In genomic region chr1:43977376-43978263, GRCh38 we compare ENCODE assay signal across 2 cellular contexts.
TF ChIP-seq lines count a peak whose summit lies in the region.

No MANE protein-coding gene starts in this region.

TF ChIP-seq in IMR-90, 13 proteins besides CTCF, POLR2A, EP300 and RAD21:
- TF ChIP-seq USF2 (IDR thresholded peaks at IDR 0.05; ENCODE audit: low read depth, low read length), result no peak
- TF ChIP-seq MAZ (IDR thresholded peaks at IDR 0.05; ENCODE audit: borderline replicate concordance, low read depth, low read length), result no peak
- TF ChIP-seq NFE2L2 (IDR thresholded peaks at IDR 0.05; ENCODE audit: low read depth, low read length), result no peak
- no peak for TF ChIP-seq BHLHE40 (IDR thresholded peaks at IDR 0.05; ENCODE audit: low read depth, low read length)
- no peak for TF ChIP-seq CHD1 (IDR thresholded peaks at IDR 0.05; ENCODE audit: low read depth, low read length)
- no peak for TF ChIP-seq CEBPB (IDR thresholded peaks at IDR 0.05; ENCODE audit: low read depth, low read length)
- TF ChIP-seq RCOR1 (IDR thresholded peaks at IDR 0.05; ENCODE audit: insufficient replicate concordance, low read length), result no peak
- TF ChIP-seq RFX5 (IDR thresholded peaks at IDR 0.05; ENCODE audit: low read depth, low read length), result no peak
- TF ChIP-seq ELK1 (IDR thresholded peaks at IDR 0.05; ENCODE audit: borderline replicate concordance, low read depth, low read length), result no peak
- no peak for TF ChIP-seq MAFK (IDR thresholded peaks at IDR 0.05; ENCODE audit: low read depth, low read length)
- no peak for TF ChIP-seq MXI1 (IDR thresholded peaks at IDR 0.05; ENCODE audit: borderline replicate concordance, low read depth, low read length)
- no peak for TF ChIP-seq FOS (IDR thresholded peaks at IDR 0.05; ENCODE audit: low read depth, low read length)
- TF ChIP-seq SMC3 (IDR thresholded peaks at IDR 0.05; ENCODE audit: low read depth, low read length), result no peak

TF ChIP-seq in neural cell, 6 proteins besides CTCF, POLR2A, EP300 and RAD21:
- TF ChIP-seq TAF1 (IDR thresholded peaks at IDR 0.05; ENCODE audit: low read depth) (no peak), POLR2AphosphoS5 (IDR thresholded peaks at IDR 0.05) (no peak), MXI1 (conservative IDR thresholded peaks at IDR 0.05; ENCODE audit: poor library complexity, severe bottlenecking) (no peak), SMC3 (conservative IDR thresholded peaks at IDR 0.05; ENCODE audit: poor library complexity) (no peak), EZH2 (IDR thresholded peaks at IDR 0.05; ENCODE audit: borderline replicate concordance, insufficient read depth, low read length, poor library complexity, severe bottlenecking) (no peak), REST (IDR thresholded peaks at IDR 0.05; ENCODE audit: borderline replicate concordance) (no peak)
TF ChIP-seq in neural cell: peak in this region for 0.
